Comparison of ENCODE assay signal across 9 cellular contexts in the genomic region with DNA sequence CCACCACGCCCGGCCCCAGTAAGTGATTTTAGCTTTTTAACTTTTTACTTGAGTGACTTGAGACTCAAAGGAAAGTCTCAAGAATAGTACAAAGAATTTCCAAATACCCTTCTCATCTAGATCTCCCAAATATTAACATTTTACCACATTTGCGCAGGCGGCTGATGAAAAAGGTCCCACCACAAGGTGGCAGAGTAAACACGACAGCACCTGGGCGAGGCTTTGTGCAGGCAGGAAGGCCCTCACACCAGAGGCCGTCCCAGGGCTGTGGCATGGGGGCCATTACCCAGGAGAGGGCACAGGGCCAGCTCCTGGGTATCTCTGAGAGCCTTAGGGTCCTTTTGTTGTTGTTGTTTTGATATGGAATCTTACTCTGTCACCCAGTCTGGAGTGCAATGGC. TPM values are rescaled to one million over a fixed set of nuclear protein-coding genes. Genes with fewer than 3 reads are reported as not detected.
DNase-seq lines count a peak whose midpoint lies in the region; ATAC-seq and TF ChIP-seq lines count a peak whose summit lies in the region.
"Had no signal": no experiment of that assay in that cellular context is flagged by ENCODE, and none has a peak within 500 bp of the region (broad histone marks: within the 10 kb centered on the region; RNA-seq: fewer than 3 reads in every experiment).

No MANE protein-coding gene starts in this region.

- peak; percentile 41 for DNase-seq in activated CD4-positive, alpha-beta T cell treated with anti-CD3 and anti-CD28 coated beads for 48 hours
- DNase-seq in activated CD4-positive, alpha-beta T cell treated with anti-CD3 and anti-CD28 coated beads, Interleukin-2, amount 50 U/mL, for 4 hours, result no peak
- DNase-seq in NCI-H345 treated with DMSO at 0.1 percent for 48 hours (lab: John Stamatoyannopoulos, UW; ENCODE audit: unreplicated experiment), result peak; percentile 6
- DNase-seq in cardiac fibroblast (ENCODE audit: low read depth in 2 of 2), result peak; percentile 33 to 41
- DNase-seq in NCI-H446 treated with DMSO at 0.1 percent for 48 hours (lab: John Stamatoyannopoulos, UW), result no peak

- H3F3A ChIP-seq in neural cell (ENCODE audit: insufficient read depth, low read length, poor library complexity, severe bottlenecking), result no peaks in the 10 kb centered on the region

- TF ChIP-seq RAD21 in neural cell (conservative IDR thresholded peaks at IDR 0.05), result peak; percentile 38

- no peaks in the 10 kb centered on the region for H3K9me2 ChIP-seq in neural cell (ENCODE audit: insufficient read depth, low read length)

- no peaks in the 10 kb centered on the region for H3K27me3 ChIP-seq in neural cell (ENCODE audit: insufficient read depth, low read depth, low read length)
- H3K27me3 ChIP-seq: neutrophil had no signal

- no peak overlapping the region for H2AFZ ChIP-seq in neural cell (ENCODE audit: low read depth, low read length)

- no peak overlapping the region for H3K27ac ChIP-seq in neural cell (ENCODE audit: low read length)
- H3K27ac ChIP-seq: neutrophil had no signal

- no peak for TF ChIP-seq POLR2A in GM18505 (IDR thresholded peaks at IDR 0.05; ENCODE audit: borderline replicate concordance, extremely low read depth, insufficient read depth, insufficient read length)

- H3K36me3 ChIP-seq in neural cell (ENCODE audit: insufficient read depth, low read length), result no peaks in the 10 kb centered on the region
- H3K36me3 ChIP-seq: neutrophil had no signal

- H4K20me1 ChIP-seq in neural cell (ENCODE audit: insufficient read depth), result no peaks in the 10 kb centered on the region

- H3K79me2 ChIP-seq in neural cell (replicated peaks; ENCODE audit: insufficient read depth, low read length), result no peaks in the 10 kb centered on the region

- no peak overlapping the region for H3K9ac ChIP-seq in neural cell (ENCODE audit: low read length)

- no peak overlapping the region for H3K4me2 ChIP-seq in neural cell (ENCODE audit: low read length)

- no peak for ATAC-seq in GM21381 (IDR thresholded peaks at IDR 0.05; ENCODE audit: unreplicated experiment)
- ATAC-seq in GM18505 (IDR thresholded peaks at IDR 0.05; ENCODE audit: unreplicated experiment), result no peak

- TF ChIP-seq EP300 in neural cell (conservative IDR thresholded peaks at IDR 0.05; ENCODE audit: poor library complexity, severe bottlenecking), result no peak

- H3K4me3 ChIP-seq in cardiac fibroblast (replicated peaks in 1 of 2; ENCODE audit: low read depth in 2 of 2, low read length in 2 of 2) (no peak overlapping the region), neural cell (ENCODE audit: low read length) (no peak overlapping the region)

- TF ChIP-seq CTCF in cardiac fibroblast (IDR thresholded peaks at IDR 0.05; ENCODE audit: low read depth, low read length), result peak; percentile 46
- peak; percentile 49 for TF ChIP-seq CTCF in neural cell (IDR thresholded peaks at IDR 0.05; ENCODE audit: poor library complexity, severe bottlenecking)

- no peaks in the 10 kb centered on the region for H3K9me3 ChIP-seq in neural cell (ENCODE audit: low read length)
- H3K9me3 ChIP-seq: neutrophil had no signal

TF ChIP-seq in neural cell, 6 proteins besides CTCF, POLR2A, EP300 and RAD21:
- TF ChIP-seq SMC3 (conservative IDR thresholded peaks at IDR 0.05; ENCODE audit: poor library complexity) (peak; percentile 62), TAF1 (IDR thresholded peaks at IDR 0.05; ENCODE audit: low read depth) (no peak)
TF ChIP-seq in neural cell: peak in this region for 1.

RNA-seq across cellular contexts. Expression of a gene that starts 50.0 kb away (rescaled TPM):
- 36.5 and 38.7 TPM in 2 replicates for polyA plus RNA-seq in neural cell
- 55.2 and 56.0 TPM in 2 replicates for polyA minus RNA-seq in neural cell

Comparison
In these comparisons a context has a peak if more than half of its experiments do, and no peak if none do; other contexts are left out.
1. DNase-seq: peak in activated CD4-positive, alpha-beta T cell treated with anti-CD3 and anti-CD28 coated beads for 48 hours (single experiment), NCI-H345 treated with DMSO at 0.1 percent for 48 hours (single experiment) and cardiac fibroblast (2 of 2); none in activated CD4-positive, alpha-beta T cell treated with anti-CD3 and anti-CD28 coated beads, Interleukin-2, amount 50 U/mL, for 4 hours (0 of 2) and NCI-H446 treated with DMSO at 0.1 percent for 48 hours (single experiment).